ENCODE assay signal across 8 cellular contexts in the genomic region with DNA sequence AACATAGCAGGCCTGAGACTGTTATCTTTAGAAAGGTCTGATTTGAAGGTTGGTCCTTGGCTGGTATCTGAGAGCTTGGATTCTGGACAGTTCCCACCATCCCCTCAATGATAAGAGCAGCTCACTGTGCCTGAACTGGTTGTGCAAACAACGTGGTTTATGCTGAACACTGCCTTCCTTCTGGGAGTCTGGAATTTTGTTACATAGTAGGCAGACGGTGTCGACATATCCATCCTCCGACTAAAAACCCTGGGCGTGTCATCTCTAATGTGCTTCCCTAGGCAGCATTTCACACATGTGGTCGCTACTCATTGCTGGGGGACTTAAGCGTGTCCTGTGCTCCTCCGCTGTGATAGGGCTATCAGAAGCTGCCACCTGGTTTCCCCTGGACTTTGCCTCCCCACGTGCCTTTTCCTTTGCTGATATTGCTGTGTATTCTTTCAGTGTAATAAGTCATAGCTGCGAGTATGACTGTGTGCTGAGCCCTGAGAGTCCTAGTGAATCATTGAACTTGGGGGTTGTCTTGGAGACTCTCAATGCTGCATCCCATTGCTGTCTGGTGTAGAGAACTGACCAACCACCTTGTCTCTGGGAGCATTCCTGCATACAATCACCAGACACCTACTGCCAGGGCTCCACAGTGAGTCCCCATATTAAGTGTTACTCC.
DNase-seq lines count a peak whose midpoint lies in the region; ATAC-seq and TF ChIP-seq lines count a peak whose summit lies in the region.

No MANE protein-coding gene starts in this region.

- H3K4me1 ChIP-seq in RWPE2 (ENCODE audit: insufficient read depth, poor library complexity, severe bottlenecking) (peaks cover 5% of the 10 kb centered on the region), smooth muscle cell (ENCODE audit: low read depth) (peaks cover 3% of the 10 kb centered on the region)

- no peaks in the 10 kb centered on the region for H3K79me2 ChIP-seq in smooth muscle cell (ENCODE audit: low read depth)

- no peak overlapping the region for H3K27ac Mint-ChIP-seq in effector memory CD8-positive, alpha-beta T cell

- DNase-seq in RWPE2 (ENCODE audit: low spot score) (peak; percentile 18), fibroblast of the aortic adventitia (ENCODE audit: low read depth) (peak; percentile 96), smooth muscle cell (lab: John Stamatoyannopoulos, UW; ENCODE audit: unreplicated experiment) (no peak)
- no peak for DNase-seq in stimulated activated CD4-positive, alpha-beta T cell treated with anti-CD3 and anti-CD28 coated beads, Interleukin-4, amount 100 ng/mL, for 4 hours
- DNase-seq in stimulated activated CD4-positive, alpha-beta T cell treated with anti-CD3 and anti-CD28 coated beads, Interleukin-2, amount 100 ng/mL, for 24 hours, result no peak
- DNase-seq in effector memory CD8-positive, alpha-beta T cell, result no peak

- H3K9ac ChIP-seq in smooth muscle cell (ENCODE audit: low read depth), result no peak overlapping the region

- H3K4me3 Mint-ChIP-seq in effector memory CD8-positive, alpha-beta T cell, result no peak overlapping the region

- no peaks in the 10 kb centered on the region for H3K9me3 Mint-ChIP-seq in effector memory CD8-positive, alpha-beta T cell

- H4K20me1 ChIP-seq in smooth muscle cell (ENCODE audit: low read depth), result no peaks in the 10 kb centered on the region

- no peaks in the 10 kb centered on the region for H3F3A ChIP-seq in smooth muscle cell (ENCODE audit: low read depth)

- peak overlapping the region; percentile 38 for H3K27ac ChIP-seq in RWPE2 (ENCODE audit: poor library complexity, severe bottlenecking)
- peak overlapping the region; percentile 56 for H3K27ac ChIP-seq in smooth muscle cell (ENCODE audit: low read depth)

- peaks cover 9 to 26% of the 10 kb centered on the region in 2 donors for H3K27me3 Mint-ChIP-seq in effector memory CD8-positive, alpha-beta T cell

- ATAC-seq in GM21786 (IDR thresholded peaks at IDR 0.05; ENCODE audit: unreplicated experiment), result peak; percentile 9
- peak; percentile 91 for ATAC-seq in RWPE2 (ENCODE audit: low read depth)
- ATAC-seq in GM21529 (IDR thresholded peaks at IDR 0.05; ENCODE audit: unreplicated experiment), result no peak
- no peak for ATAC-seq in effector memory CD8-positive, alpha-beta T cell (replicated peaks)

- H3K4me2 ChIP-seq in smooth muscle cell, result peak overlapping the region; percentile 69

- H3K27me3 ChIP-seq in RWPE2 (ENCODE audit: insufficient read depth, poor library complexity, severe bottlenecking) (no peaks in the 10 kb centered on the region), smooth muscle cell (ENCODE audit: low read depth) (no peaks in the 10 kb centered on the region)

- no peaks in the 10 kb centered on the region for H3K36me3 Mint-ChIP-seq in effector memory CD8-positive, alpha-beta T cell (ENCODE audit: insufficient read depth)

- H3K4me3 ChIP-seq in RWPE2 (ENCODE audit: severe bottlenecking), result no peak overlapping the region
- H3K4me3 ChIP-seq in fibroblast of the aortic adventitia (ENCODE audit: low read depth, low read length), result no peak overlapping the region
- no peak overlapping the region for H3K4me3 ChIP-seq in smooth muscle cell

- WGBS in smooth muscle cell (ENCODE audit: low lambda C conversion rate), result 29% methylated on average over 10 of the region's 10 CpGs

- no peaks in the 10 kb centered on the region for H3K9me3 ChIP-seq in RWPE2 (ENCODE audit: severe bottlenecking)
- no peaks in the 10 kb centered on the region for H3K9me3 ChIP-seq in smooth muscle cell (replicated peaks; ENCODE audit: low read depth)

- peak overlapping the region; percentile 31 for H2AFZ ChIP-seq in smooth muscle cell (ENCODE audit: low read depth)

- H3K4me1 Mint-ChIP-seq in effector memory CD8-positive, alpha-beta T cell (ENCODE audit: low read depth in 2 of 2), result no peaks in the 10 kb centered on the region

- TF ChIP-seq CTCF in RWPE2 (IDR thresholded peaks at IDR 0.05; ENCODE audit: poor library complexity, severe bottlenecking) (no peak), fibroblast of the aortic adventitia (IDR thresholded peaks at IDR 0.05; ENCODE audit: insufficient read depth, low read length) (no peak), smooth muscle cell (IDR thresholded peaks at IDR 0.05; ENCODE audit: borderline replicate concordance, insufficient read depth, poor library complexity, severe bottlenecking) (no peak)

- H3K36me3 ChIP-seq in RWPE2 (ENCODE audit: low read depth) (no peaks in the 10 kb centered on the region), smooth muscle cell (ENCODE audit: low read depth) (no peaks in the 10 kb centered on the region)

Comparison
In these comparisons a context has a peak if more than half of its experiments do, and no peak if none do; other contexts are left out.
1. ATAC-seq: peak in GM21786 (single experiment) and RWPE2 (single experiment); none in GM21529 (single experiment) and effector memory CD8-positive, alpha-beta T cell (single experiment).
2. DNase-seq: peak in RWPE2 (single experiment) and fibroblast of the aortic adventitia (single experiment); none in smooth muscle cell (single experiment), stimulated activated CD4-positive, alpha-beta T cell treated with anti-CD3 and anti-CD28 coated beads, Interleukin-4, amount 100 ng/mL, for 4 hours (0 of 2), stimulated activated CD4-positive, alpha-beta T cell treated with anti-CD3 and anti-CD28 coated beads, Interleukin-2, amount 100 ng/mL, for 24 hours (0 of 2) and effector memory CD8-positive, alpha-beta T cell (0 of 3).